ENCODE assay signal across 13 cellular contexts in the genomic region with DNA sequence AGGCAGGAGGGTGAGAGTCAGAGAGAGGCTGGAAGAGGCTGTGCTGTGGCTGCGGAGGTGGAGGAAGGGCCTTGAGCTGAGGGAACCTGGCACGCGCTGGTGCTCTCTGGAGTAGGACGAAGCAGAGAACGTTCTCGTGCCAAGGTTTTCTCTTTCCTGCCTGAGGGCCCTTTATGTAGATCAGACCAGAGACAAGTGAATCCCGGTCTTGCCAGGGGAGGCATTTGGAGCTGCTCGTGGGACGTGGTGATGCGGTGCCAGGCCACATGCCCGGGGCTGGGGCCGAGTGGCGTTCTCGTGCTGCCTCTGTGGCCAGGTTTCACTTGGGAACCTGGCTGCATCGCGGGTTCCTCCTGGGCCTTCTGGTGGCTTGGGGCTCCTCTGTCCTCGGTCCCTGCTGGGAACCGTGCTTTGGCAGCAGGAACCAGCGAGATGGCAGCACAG. TPM values are rescaled to one million over a fixed set of nuclear protein-coding genes. Genes with fewer than 3 reads are reported as not detected.
DNase-seq lines count a peak whose midpoint lies in the region; ATAC-seq, FAIRE-seq and TF ChIP-seq lines count a peak whose summit lies in the region.
"Had no signal": no experiment of that assay in that cellular context is flagged by ENCODE, and none has a peak within 500 bp of the region (broad histone marks: within the 10 kb centered on the region; RNA-seq: fewer than 3 reads in every experiment).

No MANE protein-coding gene starts in this region.

- no peak overlapping the region for H4K8ac ChIP-seq in H1 (ENCODE audit: extremely low read depth, insufficient read depth, low read length)

- DNase-seq in Right ventricle myocardium inferior (ENCODE audit: missing footprints) (peak; percentile 70), right atrium auricular region (ENCODE audit: low spot score) (no peak), H1 (ENCODE audit: low read depth in 1 of 2, low spot score in 2 of 2) (no peak), midbrain (lab: John Stamatoyannopoulos, UW) (peak; percentile 56), aorta (no peak)
- no peak for DNase-seq in CD8-positive, alpha-beta T cell
- DNase-seq: activated CD4-positive, alpha-beta T cell treated with anti-CD3 and anti-CD28 coated beads for 48 hours; activated naive CD8-positive, alpha-beta T cell treated with anti-CD3 and anti-CD28 coated beads, Interleukin-2, amount 10 ng/mL, durations not matched to agents 7 days and 5 days; colonic mucosa had no signal

- peaks cover 4% of the 10 kb centered on the region for H3K36me3 Mint-ChIP-seq in CD8-positive, alpha-beta T cell

- no peak overlapping the region for H3K56ac ChIP-seq in H1 (replicated peaks; ENCODE audit: insufficient read length, low read depth, low read length)

- H3K14ac ChIP-seq in H1 (ENCODE audit: insufficient read length), result no peak overlapping the region

- H3K9me3 ChIP-seq in right atrium auricular region (no peaks in the 10 kb centered on the region), H1 (ENCODE audit: insufficient read depth in 2 of 2, low read depth in 1 of 2, low read length in 1 of 2) (peaks cover 0 to 10% of the 10 kb centered on the region in 2 experiments; a peak in 2 of 4 replicates), aorta (ENCODE audit: control insufficient read depth, low read length) (no peaks in the 10 kb centered on the region)
- no peaks in the 10 kb centered on the region for H3K9me3 ChIP-seq in CD8-positive, alpha-beta T cell (ENCODE audit: low read length)
- H3K9me3 ChIP-seq: colonic mucosa, thoracic aorta had no signal

- 98% methylated on average over 14 of the region's 19 CpGs; no CpG with 5 or more reads in 1 of the 2 experiments for WGBS in H1 (ENCODE audit: extremely low coverage in 1 of 2, insufficient coverage in 1 of 2, insufficient read length in 1 of 2, insufficient replicate concordance in 2 of 2, low coverage in 1 of 2, low lambda C conversion rate in 2 of 2, missing lambda C conversion rate in 1 of 2), 2 experiments
- WGBS in aorta, 2 donors, result 11 to 24% methylated on average over 18 to 19 of the region's 19 CpGs

- peaks cover 0 to 32% of the 10 kb centered on the region in 2 experiments; a peak in 1 of 4 replicates for H3K79me2 ChIP-seq in H1 (ENCODE audit: control insufficient read depth in 1 of 2, insufficient read depth in 2 of 2, low read length in 2 of 2)

- H2BK15ac ChIP-seq in H1 (ENCODE audit: low read length), result no peak overlapping the region

- no peak overlapping the region for H4K5ac ChIP-seq in H1 (ENCODE audit: insufficient read length, low read depth, low read length)

- H3K27me3 Mint-ChIP-seq in CD8-positive, alpha-beta T cell (ENCODE audit: low read depth), result no peaks in the 10 kb centered on the region
- H3K27me3 Mint-ChIP-seq: activated naive CD8-positive, alpha-beta T cell treated with anti-CD3 and anti-CD28 coated beads, Interleukin-2, amount 10 ng/mL, durations not matched to agents 7 days and 5 days had no signal

- peaks cover 16% of the 10 kb centered on the region; the same call in 1 of the 2 replicates for H3K23me2 ChIP-seq in H1 (ENCODE audit: low read depth, low read length)

- POLR2A ChIA-PET in H1 (lab: Charles Lee; ENCODE audit: partially characterized antibody), result no interaction called here
- POLR2A ChIA-PET in CD8-positive, alpha-beta T cell (lab: Charles Lee), result no interaction called here

- H3K4me1 ChIP-seq in right atrium auricular region (peaks cover 0 to 27% of the 10 kb centered on the region in 2 donors), H1 (replicated peaks in 1 of 4; ENCODE audit: control insufficient read depth in 3 of 4, insufficient read depth in 4 of 4, low read length in 3 of 4) (no peaks in the 10 kb centered on the region; a peak in 2 of 7 replicates), aorta (ENCODE audit: control insufficient read depth in 1 of 2, insufficient read depth in 2 of 2, low read length in 2 of 2) (no peaks in the 10 kb centered on the region)
- H3K4me1 ChIP-seq in CD8-positive, alpha-beta T cell (ENCODE audit: insufficient read depth, low read length), result no peaks in the 10 kb centered on the region
- H3K4me1 ChIP-seq: colonic mucosa had no signal

- no peak overlapping the region for H3K18ac ChIP-seq in H1 (ENCODE audit: extremely low read depth, low read length)

- H3K36me3 ChIP-seq in right atrium auricular region, result no peaks in the 10 kb centered on the region
- peaks cover 0 to 10% (median 5%) of the 10 kb centered on the region in 4 experiments; a peak in 5 of 8 replicates for H3K36me3 ChIP-seq in H1 (ENCODE audit: control insufficient read depth in 2 of 4, insufficient read depth in 4 of 4, low read length in 3 of 4)
- no peaks in the 10 kb centered on the region for H3K36me3 ChIP-seq in aorta (ENCODE audit: control insufficient read depth in 1 of 2, insufficient read depth in 2 of 2, low read length in 1 of 2)
- peaks cover 5% of the 10 kb centered on the region for H3K36me3 ChIP-seq in CD8-positive, alpha-beta T cell (ENCODE audit: insufficient read depth, low read length)
- H3K36me3 ChIP-seq: colonic mucosa had no signal

- H2BK12ac ChIP-seq in H1 (ENCODE audit: low read depth, low read length), result no peak overlapping the region

- ATAC-seq in Right ventricle myocardium inferior, result peak; percentile 60
- ATAC-seq in aorta (ENCODE audit: low FRiP score), result peak; percentile 51
- no peak for ATAC-seq in HG03097 (IDR thresholded peaks at IDR 0.05; ENCODE audit: low FRiP score, unreplicated experiment)
- no peak for ATAC-seq in CD8-positive, alpha-beta T cell
- no peak for ATAC-seq in HG03565 (IDR thresholded peaks at IDR 0.05; ENCODE audit: unreplicated experiment)

- CTCF ChIA-PET in H1 (lab: Charles Lee; ENCODE audit: partially characterized antibody), result interaction anchor here (0.5 to 12.0 kb wide), 8 partner anchors 8 to 381 kb away, joined by 3 to 175 read pairs (median 8); no protein-coding TSS in a partner anchor
- CTCF ChIA-PET in CD8-positive, alpha-beta T cell (lab: Charles Lee), result interaction anchor here (1.1 to 1.6 kb wide), 2 partner anchors 8 to 22 kb away, joined by 4 read pairs; no protein-coding TSS in a partner anchor

- no peak overlapping the region for H3K23ac ChIP-seq in H1 (ENCODE audit: insufficient read length)

- no peak overlapping the region for H2AFZ ChIP-seq in H1 (ENCODE audit: low read length)

- no peaks in the 10 kb centered on the region for H3K27me3 ChIP-seq in right atrium auricular region
- H3K27me3 ChIP-seq in H1 (replicated peaks in 1 of 4; ENCODE audit: control insufficient read depth in 3 of 4, extremely low read depth in 1 of 4, insufficient read depth in 3 of 4, low read length in 3 of 4), result no peaks in the 10 kb centered on the region
- H3K27me3 ChIP-seq in aorta (ENCODE audit: control insufficient read depth in 1 of 2, insufficient read depth in 2 of 2, low read length in 1 of 2), result no peaks in the 10 kb centered on the region
- no peaks in the 10 kb centered on the region for H3K27me3 ChIP-seq in CD8-positive, alpha-beta T cell (ENCODE audit: insufficient read depth, low read length)
- H3K27me3 ChIP-seq: colonic mucosa had no signal

- no peak for TF ChIP-seq RAD21 in H1 (IDR thresholded peaks at IDR 0.05 in 1 of 2, conservative IDR thresholded peaks at IDR 0.05 in 1 of 2; ENCODE audit: low read depth in 2 of 2, low read length in 2 of 2)

- H3K9ac ChIP-seq in H1 (replicated peaks in 1 of 4; ENCODE audit: extremely low read depth in 1 of 4, low read depth in 3 of 4, low read length in 3 of 4), result no peak overlapping the region

- H3K4me2 ChIP-seq in H1 (ENCODE audit: insufficient read depth in 1 of 2, low read depth in 2 of 2, low read length in 2 of 2), result no peak overlapping the region

- no peaks in the 10 kb centered on the region for H3K9me3 Mint-ChIP-seq in CD8-positive, alpha-beta T cell
- H3K9me3 Mint-ChIP-seq: activated naive CD8-positive, alpha-beta T cell treated with anti-CD3 and anti-CD28 coated beads, Interleukin-2, amount 10 ng/mL, durations not matched to agents 7 days and 5 days had no signal

- no peak overlapping the region for H2BK20ac ChIP-seq in H1 (ENCODE audit: low read length)

- H4K91ac ChIP-seq in H1 (replicated peaks; ENCODE audit: insufficient read length, low read length), result no peak overlapping the region

- H3K27ac Mint-ChIP-seq in CD8-positive, alpha-beta T cell, result no peak overlapping the region
- H3K27ac Mint-ChIP-seq: activated naive CD8-positive, alpha-beta T cell treated with anti-CD3 and anti-CD28 coated beads, Interleukin-2, amount 10 ng/mL, durations not matched to agents 7 days and 5 days had no signal

- H2BK5ac ChIP-seq in H1 (ENCODE audit: low read depth, low read length), result 0 out of 2 replicates have a peak overlapping the region, but pooled peaks have one; percentile 16

- TF ChIP-seq CTCF in right atrium auricular region (IDR thresholded peaks at IDR 0.05) (no peak), H1 (IDR thresholded peaks at IDR 0.05; ENCODE audit: control extremely low read depth in 1 of 3, insufficient read depth in 1 of 3, low read depth in 1 of 3, low read length in 3 of 3) (no peak)
- no peak for TF ChIP-seq CTCF in CD8-positive, alpha-beta T cell (IDR thresholded peaks at IDR 0.05)

- H4K20me1 ChIP-seq in H1 (replicated peaks in 1 of 2; ENCODE audit: control insufficient read depth in 1 of 2, insufficient read depth in 2 of 2, low read length in 2 of 2), result peaks cover 4 to 5% of the 10 kb centered on the region in 2 experiments

- no peak overlapping the region for H3K4me3 ChIP-seq in right atrium auricular region
- no peak overlapping the region for H3K4me3 ChIP-seq in H1 (ENCODE audit: extremely low read depth in 1 of 4, insufficient read depth in 2 of 4, low read depth in 3 of 4, low read length in 4 of 4)
- no peak overlapping the region for H3K4me3 ChIP-seq in aorta (ENCODE audit: low read length in 2 of 2)
- H3K4me3 ChIP-seq in CD8-positive, alpha-beta T cell (ENCODE audit: low read depth, low read length), result no peak overlapping the region
- H3K4me3 ChIP-seq: colonic mucosa, thoracic aorta had no signal

- no peak overlapping the region for H2BK120ac ChIP-seq in H1 (replicated peaks; ENCODE audit: low read depth, low read length)

- H2AK5ac ChIP-seq in H1 (ENCODE audit: low read depth, low read length), result no peak overlapping the region

- H3K4me3 Mint-ChIP-seq in CD8-positive, alpha-beta T cell, result no peak overlapping the region
- H3K4me3 Mint-ChIP-seq: activated naive CD8-positive, alpha-beta T cell treated with anti-CD3 and anti-CD28 coated beads, Interleukin-2, amount 10 ng/mL, durations not matched to agents 7 days and 5 days had no signal

- no peak for TF ChIP-seq POLR2A in H1 (IDR thresholded peaks at IDR 0.05; ENCODE audit: control extremely low read depth in 1 of 2, low read depth in 2 of 2, low read length in 2 of 2)

- H3K79me1 ChIP-seq in H1 (ENCODE audit: low read depth, low read length), result peaks cover 20% of the 10 kb centered on the region

- H3K27ac ChIP-seq in right atrium auricular region (peak overlapping the region in 1 of 2 donors; percentile 39), H1 (ENCODE audit: low read depth, low read length) (no peak overlapping the region), aorta (ENCODE audit: low read depth in 1 of 2, low read length in 2 of 2) (no peak overlapping the region)
- H3K27ac ChIP-seq in CD8-positive, alpha-beta T cell (ENCODE audit: low read depth, low read length), result no peak overlapping the region
- H3K27ac ChIP-seq: colonic mucosa, thoracic aorta had no signal

- H3K4me1 Mint-ChIP-seq in CD8-positive, alpha-beta T cell (ENCODE audit: low read depth), result peaks cover 2% of the 10 kb centered on the region

- no peak for TF ChIP-seq EP300 in H1 (IDR thresholded peaks at IDR 0.05; ENCODE audit: borderline replicate concordance in 1 of 2, low read depth in 2 of 2, low read length in 2 of 2)

- H3K4ac ChIP-seq in H1 (replicated peaks; ENCODE audit: insufficient read length, low read depth, low read length), result no peak overlapping the region

- intact Hi-C loops in Right ventricle myocardium inferior (cut with DNase I), result loop anchor here (2.0 kb wide), 1 partner anchor 52 kb away; no protein-coding TSS in a partner anchor
- intact Hi-C loops in aorta (cut with DNase I), result loop anchor here in 1 of 2 donors (10.0 kb wide), 1 partner anchor 48 kb away; no protein-coding TSS in a partner anchor
- intact Hi-C loops in CD8-positive, alpha-beta T cell (cut with DNase I, micrococcal nuclease), result no loop called here

- no peak for FAIRE-seq in H1 (lab: Jason Lieb, UNC)
- FAIRE-seq: HTR-8/SVneo had no signal

RNA-seq across cellular contexts. Expression of gene KDM4B, which starts 54.2 kb away (rescaled TPM):
- total RNA-seq in Right ventricle myocardium inferior, result 38.6 TPM
- 10 to 100 TPM; 17.6 to 26.0 TPM for total RNA-seq in right atrium auricular region
- 31.9 and 32.8 TPM in 2 replicates for total RNA-seq in H1 (2021; fragmentation: NEBNext Ultra II Directional; extraction: Animal tissue kit (Norgen Biotek cat#: 25700))
- 12.0 and 21.1 TPM in 2 replicates for polyA plus RNA-seq in H1 (2011; rRNA removed)
- polyA plus RNA-seq in H1 (2011; cell fraction: cytosol; rRNA removed), result 16.6 TPM
- polyA plus RNA-seq in H1 (2011; cell fraction: nucleus; rRNA removed), result 36.4 TPM
- 15.0 to 22.8 TPM (median 19.6 TPM) in 4 replicates for polyA plus RNA-seq in H1 (2012, experiment 1 of 2)
- polyA plus RNA-seq in H1 (2012, experiment 2 of 2), result 17.0 TPM
- polyA plus RNA-seq in H1 (2013, experiment 1 of 2), result 13.3 TPM
- polyA plus RNA-seq in H1 (2013, experiment 2 of 2), result 12.3 TPM
- polyA minus RNA-seq in H1 (2011; rRNA and poly(A)+ RNA removed), result 18.7 and 23.6 TPM in 2 replicates
- 26.2 TPM for polyA minus RNA-seq in H1 (2011; cell fraction: cytosol; rRNA and poly(A)+ RNA removed)
- 44.4 TPM for polyA minus RNA-seq in H1 (2011; cell fraction: nucleus; rRNA and poly(A)+ RNA removed)
- 10 to 100 TPM; 37.5 to 58.1 TPM for total RNA-seq in aorta
- polyA plus RNA-seq in aorta, result 10 to 100 TPM in 1 of 2 donors, 1 to 10 TPM in 1; 4.4 to 14.1 TPM
- total RNA-seq in CD8-positive, alpha-beta T cell, result 100 to 1,000 TPM; 111 to 121 TPM

Comparison
In these comparisons a context has a peak if more than half of its experiments do, and no peak if none do; other contexts are left out.
1. DNase-seq: peak in Right ventricle myocardium inferior (single experiment) and midbrain (single experiment); none in right atrium auricular region (single experiment), H1 (0 of 2), aorta (0 of 2) and CD8-positive, alpha-beta T cell (0 of 7).
2. ATAC-seq: peak in Right ventricle myocardium inferior (single experiment) and aorta (single experiment); none in HG03097 (single experiment), CD8-positive, alpha-beta T cell (single experiment) and HG03565 (single experiment).